In the genomic region with DNA sequence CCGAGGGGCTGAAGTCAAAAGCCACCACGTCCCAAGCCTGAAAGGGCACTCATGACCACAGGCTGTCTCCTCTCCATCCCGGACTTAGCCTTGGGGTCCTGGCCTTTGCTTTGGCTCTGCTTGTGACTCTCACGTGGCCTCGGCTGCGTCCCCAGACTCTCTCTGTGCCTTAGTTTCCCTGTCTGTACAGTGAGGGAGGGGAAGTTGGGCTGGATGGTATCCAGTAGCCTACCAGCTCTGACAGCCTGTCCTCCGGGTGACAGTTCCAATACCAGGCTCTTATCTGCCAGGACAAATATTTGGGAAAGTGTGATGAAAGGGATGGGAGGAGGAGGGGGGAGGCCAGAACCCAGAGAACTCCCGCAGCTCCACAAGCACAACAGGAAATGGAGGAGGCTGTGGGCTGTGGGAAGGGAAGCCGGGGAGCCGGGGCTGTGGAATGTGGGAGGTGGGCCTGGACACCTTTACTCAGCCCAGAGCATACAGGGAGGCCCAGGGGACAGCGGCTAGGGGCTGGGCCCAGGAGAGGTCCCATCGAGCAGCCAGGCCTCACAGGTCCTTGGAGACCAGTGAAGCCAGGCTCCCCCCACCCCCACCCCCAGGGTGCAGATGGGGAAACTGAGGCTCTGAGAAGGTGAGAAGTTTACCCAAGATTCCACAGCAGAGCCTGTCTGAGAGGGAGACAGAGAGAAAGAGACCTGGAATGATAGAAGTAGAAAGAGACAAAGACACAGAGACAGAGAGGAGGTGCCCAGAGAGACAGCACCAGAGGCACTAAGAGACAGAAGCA, we compare ENCODE assay signal across 1 cellular context.
TF ChIP-seq lines count a peak whose summit lies in the region.

No MANE protein-coding gene starts in this region.

TF ChIP-seq in GM23338, 12 proteins besides CTCF, POLR2A, EP300 and RAD21:
- TF ChIP-seq EZH2 (IDR thresholded peaks at IDR 0.05; ENCODE audit: low read depth, unreplicated experiment) = no peak
- TF ChIP-seq NANOG (IDR thresholded peaks at IDR 0.05; ENCODE audit: borderline replicate concordance) = no peak
- no peak for TF ChIP-seq ZNF114 (CRISPR knock-in tag; IDR thresholded peaks at IDR 0.05)
- TF ChIP-seq CREB1 (CRISPR knock-in tag; IDR thresholded peaks at IDR 0.05; ENCODE audit: low read depth) = no peak
